Comparison of ENCODE assay signal across 19 cellular contexts in genomic region chr17:67608691-67609090, GRCh38.
DNase-seq lines count a peak whose midpoint lies in the region; ATAC-seq and TF ChIP-seq lines count a peak whose summit lies in the region.
"Had no signal": no experiment of that assay in that cellular context is flagged by ENCODE, and none has a peak within 500 bp of the region (broad histone marks: within the 10 kb centered on the region; RNA-seq: fewer than 3 reads in every experiment).

No MANE protein-coding gene starts in this region.

- no peaks in the 10 kb centered on the region for H3K36me3 ChIP-seq in osteoblast (ENCODE audit: insufficient read depth, low read length)
- H3K36me3 ChIP-seq: esophagus squamous epithelium, right atrium auricular region, vagina had no signal

- H4K20me1 ChIP-seq in osteoblast (ENCODE audit: insufficient read depth, low read length) = no peaks in the 10 kb centered on the region

- ATAC-seq in natural killer cell (no peak), HG03457 (IDR thresholded peaks at IDR 0.05; ENCODE audit: unreplicated experiment) (no peak)
- ATAC-seq: activated naive CD4-positive, alpha-beta T cell treated with anti-CD3 and anti-CD28 coated beads, Interleukin-2, amount 50 U/mL, for 72 hours; stimulated activated memory B cell treated with anti-CD40 and anti-IgM and Interleukin-4, amounts not matched to agents 10 μg/mL and 1 μg/mL and 100 μg/mL, for 72 hours had no signal

- no peaks in the 10 kb centered on the region for H3K36me3 Mint-ChIP-seq in natural killer cell
- H3K36me3 Mint-ChIP-seq in CD14-positive monocyte = peaks cover 12 to 13% of the 10 kb centered on the region in 2 donors
- H3K36me3 Mint-ChIP-seq: activated naive CD4-positive, alpha-beta T cell treated with anti-CD3 and anti-CD28 coated beads, Interleukin-2, amount 50 U/mL, for 72 hours had no signal

- H3K27ac ChIP-seq in RWPE1 (peak overlapping the region; percentile 33), osteoblast (ENCODE audit: low read depth, low read length) (peak overlapping the region; percentile 50)
- H3K27ac ChIP-seq: esophagus squamous epithelium, right atrium auricular region, vagina had no signal

- H3K4me3 Mint-ChIP-seq in natural killer cell = no peak overlapping the region
- H3K4me3 Mint-ChIP-seq in CD14-positive monocyte = no peak overlapping the region
- H3K4me3 Mint-ChIP-seq: activated B cell treated with CpG ODN at 0.5 μM for 24 hours; CD4-positive, alpha-beta memory T cell; stimulated activated memory B cell treated with anti-CD40 and anti-IgM and Interleukin-4, amounts not matched to agents 10 μg/mL and 1 μg/mL and 100 μg/mL, for 72 hours had no signal

- peak; percentile 44 for DNase-seq in EL
- DNase-seq in RWPE1 (ENCODE audit: low spot score) = peak; percentile 41
- peak; percentile 74 for DNase-seq in fibroblast of gingiva (ENCODE audit: low read depth)
- DNase-seq in osteoblast (ENCODE audit: insufficient read length, low spot score, missing footprints) = peak; percentile 79
- no peak for DNase-seq in NCI-H2029 treated with DMSO at 0.1 percent for 48 hours (lab: John Stamatoyannopoulos, UW)
- DNase-seq in natural killer cell = no peak
- no peak for DNase-seq in CD14-positive monocyte (ENCODE audit: low spot score)
- DNase-seq: activated B cell treated with CpG ODN at 0.5 μM for 24 hours; CD4-positive, alpha-beta memory T cell; esophagus squamous epithelium; GOT3; NCI-H2171 treated with DMSO at 0.1 percent for 48 hours; stimulated activated CD4-positive, alpha-beta T cell treated with anti-CD3 and anti-CD28 coated beads, Interleukin-4, amount 100 ng/mL, for 1 hour; SW 1271 had no signal

- H3K4me2 ChIP-seq in osteoblast (ENCODE audit: insufficient read depth, low read length) = no peak overlapping the region

- no peak overlapping the region for H3K4me3 ChIP-seq in osteoblast (ENCODE audit: insufficient read depth, low read length)
- H3K4me3 ChIP-seq: esophagus squamous epithelium, right atrium auricular region, vagina had no signal

- H3K4me1 ChIP-seq in osteoblast (ENCODE audit: insufficient read depth, low read length) = peaks cover 7% of the 10 kb centered on the region

- TF ChIP-seq CTCF in RWPE1 (conservative IDR thresholded peaks at IDR 0.05; ENCODE audit: low read depth) = no peak
- TF ChIP-seq CTCF in osteoblast (IDR thresholded peaks at IDR 0.05; ENCODE audit: extremely low read depth, low read depth, low read length) = no peak
- no peak for TF ChIP-seq CTCF in natural killer cell (IDR thresholded peaks at IDR 0.05)
- TF ChIP-seq CTCF in CD14-positive monocyte (IDR thresholded peaks at IDR 0.05) = no peak

- POLR2A ChIA-PET in RWPE1 (lab: Yijun Ruan, JAX; ENCODE audit: low non-redundant PET) = no interaction called here

- no peak overlapping the region for H3K27ac Mint-ChIP-seq in natural killer cell
- no peak overlapping the region for H3K27ac Mint-ChIP-seq in CD14-positive monocyte
- H3K27ac Mint-ChIP-seq: activated B cell treated with CpG ODN at 0.5 μM for 24 hours; activated naive CD4-positive, alpha-beta T cell treated with anti-CD3 and anti-CD28 coated beads, Interleukin-2, amount 50 U/mL, for 72 hours; stimulated activated memory B cell treated with anti-CD40 and anti-IgM and Interleukin-4, amounts not matched to agents 10 μg/mL and 1 μg/mL and 100 μg/mL, for 72 hours had no signal

- no peaks in the 10 kb centered on the region for H3K27me3 ChIP-seq in osteoblast (ENCODE audit: insufficient read depth, low read length)
- H3K27me3 ChIP-seq: esophagus squamous epithelium, right atrium auricular region, vagina had no signal

- intact Hi-C loops in natural killer cell (cut with micrococcal nuclease) = no loop called here
- intact Hi-C loops in CD14-positive monocyte (cut with micrococcal nuclease) = no loop called here

- no peaks in the 10 kb centered on the region for H3K9me3 ChIP-seq in osteoblast (ENCODE audit: low read depth, low read length)
- H3K9me3 ChIP-seq: esophagus squamous epithelium, right atrium auricular region, vagina had no signal

- H3K27me3 Mint-ChIP-seq in natural killer cell (ENCODE audit: low read depth in 2 of 2) (no peaks in the 10 kb centered on the region), CD14-positive monocyte (ENCODE audit: low read depth in 3 of 3) (peaks cover 0 to 1% (median 0%) of the 10 kb centered on the region in 3 donors)
- H3K27me3 Mint-ChIP-seq: activated B cell treated with CpG ODN at 0.5 μM for 24 hours; CD4-positive, alpha-beta memory T cell; stimulated activated memory B cell treated with anti-CD40 and anti-IgM and Interleukin-4, amounts not matched to agents 10 μg/mL and 1 μg/mL and 100 μg/mL, for 72 hours had no signal

- no peak overlapping the region for H2AFZ ChIP-seq in osteoblast (ENCODE audit: low read length)

- H3K4me1 Mint-ChIP-seq in natural killer cell (peaks cover 25 to 29% of the 10 kb centered on the region in 2 donors), CD14-positive monocyte (peaks cover 2% of the 10 kb centered on the region)
- H3K4me1 Mint-ChIP-seq: activated B cell treated with CpG ODN at 0.5 μM for 24 hours had no signal

- H3K79me2 ChIP-seq in osteoblast (ENCODE audit: insufficient read depth, low read length) = no peaks in the 10 kb centered on the region

- H3K9me3 Mint-ChIP-seq in natural killer cell = no peaks in the 10 kb centered on the region
- peaks cover 0 to 4% (median 0%) of the 10 kb centered on the region in 7 donors for H3K9me3 Mint-ChIP-seq in CD14-positive monocyte
- H3K9me3 Mint-ChIP-seq: activated B cell treated with CpG ODN at 0.5 μM for 24 hours; activated naive CD4-positive, alpha-beta T cell treated with anti-CD3 and anti-CD28 coated beads, Interleukin-2, amount 50 U/mL, for 72 hours; CD4-positive, alpha-beta memory T cell had no signal

- CTCF ChIA-PET in RWPE1 (lab: Yijun Ruan, JAX) = no interaction called here

Comparison
In these comparisons a context has a peak if more than half of its experiments do, and no peak if none do; other contexts are left out.
1. DNase-seq: peak in EL (single experiment), RWPE1 (single experiment), fibroblast of gingiva (single experiment) and osteoblast (single experiment); none in NCI-H2029 treated with DMSO at 0.1 percent for 48 hours (single experiment), natural killer cell (single experiment) and CD14-positive monocyte (single experiment).